In genomic region chr10:122077311-122077875, GRCh38 we compare ENCODE assay signal across 1 cellular context.
TF ChIP-seq lines count a peak whose summit lies in the region.

No MANE protein-coding gene starts in this region.

TF ChIP-seq in H1, 55 proteins besides CTCF, POLR2A, EP300 and RAD21:
- no peak for TF ChIP-seq CTBP2 (IDR thresholded peaks at IDR 0.05; ENCODE audit: borderline replicate concordance, insufficient read depth, insufficient read length, low read length)
- TF ChIP-seq TEAD4 (IDR thresholded peaks at IDR 0.05; ENCODE audit: low read depth, low read length), result no peak
- no peak for TF ChIP-seq GABPA (IDR thresholded peaks at IDR 0.05; ENCODE audit: borderline replicate concordance, insufficient read depth, low read length)
- no peak for TF ChIP-seq YY1 (IDR thresholded peaks at IDR 0.05; ENCODE audit: low read depth, low read length)
- no peak for TF ChIP-seq POLR2AphosphoS5 (IDR thresholded peaks at IDR 0.05; ENCODE audit: low read depth, low read length)
- no peak for TF ChIP-seq CHD2 (IDR thresholded peaks at IDR 0.05; ENCODE audit: low read length)
- TF ChIP-seq SAP30 (IDR thresholded peaks at IDR 0.05; ENCODE audit: insufficient read depth, insufficient replicate concordance, low read length), result no peak
- no peak for TF ChIP-seq TAF1 (IDR thresholded peaks at IDR 0.05; ENCODE audit: low read depth, low read length)
- no peak for TF ChIP-seq GTF2F1 (IDR thresholded peaks at IDR 0.05; ENCODE audit: borderline replicate concordance, low read depth, low read length)
- TF ChIP-seq, protein P1, sequence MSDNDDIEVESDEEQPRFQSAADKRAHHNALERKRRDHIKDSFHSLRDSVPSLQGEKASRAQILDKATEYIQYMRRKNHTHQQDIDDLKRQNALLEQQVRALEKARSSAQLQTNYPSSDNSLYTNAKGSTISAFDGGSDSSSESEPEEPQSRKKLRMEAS (IDR thresholded peaks at IDR 0.05), result no peak
- TF ChIP-seq JUN (IDR thresholded peaks at IDR 0.05; ENCODE audit: low read depth, low read length), result no peak
- TF ChIP-seq BACH1 (IDR thresholded peaks at IDR 0.05; ENCODE audit: low read length), result no peak
- TF ChIP-seq TBP (IDR thresholded peaks at IDR 0.05; ENCODE audit: low read depth, low read length), result no peak
- no peak for TF ChIP-seq E2F6 (IDR thresholded peaks at IDR 0.05)
- TF ChIP-seq ZNF274 (IDR thresholded peaks at IDR 0.05; ENCODE audit: borderline replicate concordance, extremely low read depth, low read length), result no peak
- TF ChIP-seq, protein P2, sequence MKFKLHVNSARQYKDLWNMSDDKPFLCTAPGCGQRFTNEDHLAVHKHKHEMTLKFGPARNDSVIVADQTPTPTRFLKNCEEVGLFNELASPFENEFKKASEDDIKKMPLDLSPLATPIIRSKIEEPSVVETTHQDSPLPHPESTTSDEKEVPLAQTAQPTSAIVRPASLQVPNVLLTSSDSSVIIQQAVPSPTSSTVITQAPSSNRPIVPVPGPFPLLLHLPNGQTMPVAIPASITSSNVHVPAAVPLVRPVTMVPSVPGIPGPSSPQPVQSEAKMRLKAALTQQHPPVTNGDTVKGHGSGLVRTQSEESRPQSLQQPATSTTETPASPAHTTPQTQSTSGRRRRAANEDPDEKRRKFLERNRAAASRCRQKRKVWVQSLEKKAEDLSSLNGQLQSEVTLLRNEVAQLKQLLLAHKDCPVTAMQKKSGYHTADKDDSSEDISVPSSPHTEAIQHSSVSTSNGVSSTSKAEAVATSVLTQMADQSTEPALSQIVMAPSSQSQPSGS (IDR thresholded peaks at IDR 0.05; ENCODE audit: low read length), result no peak
